In the genomic region with DNA sequence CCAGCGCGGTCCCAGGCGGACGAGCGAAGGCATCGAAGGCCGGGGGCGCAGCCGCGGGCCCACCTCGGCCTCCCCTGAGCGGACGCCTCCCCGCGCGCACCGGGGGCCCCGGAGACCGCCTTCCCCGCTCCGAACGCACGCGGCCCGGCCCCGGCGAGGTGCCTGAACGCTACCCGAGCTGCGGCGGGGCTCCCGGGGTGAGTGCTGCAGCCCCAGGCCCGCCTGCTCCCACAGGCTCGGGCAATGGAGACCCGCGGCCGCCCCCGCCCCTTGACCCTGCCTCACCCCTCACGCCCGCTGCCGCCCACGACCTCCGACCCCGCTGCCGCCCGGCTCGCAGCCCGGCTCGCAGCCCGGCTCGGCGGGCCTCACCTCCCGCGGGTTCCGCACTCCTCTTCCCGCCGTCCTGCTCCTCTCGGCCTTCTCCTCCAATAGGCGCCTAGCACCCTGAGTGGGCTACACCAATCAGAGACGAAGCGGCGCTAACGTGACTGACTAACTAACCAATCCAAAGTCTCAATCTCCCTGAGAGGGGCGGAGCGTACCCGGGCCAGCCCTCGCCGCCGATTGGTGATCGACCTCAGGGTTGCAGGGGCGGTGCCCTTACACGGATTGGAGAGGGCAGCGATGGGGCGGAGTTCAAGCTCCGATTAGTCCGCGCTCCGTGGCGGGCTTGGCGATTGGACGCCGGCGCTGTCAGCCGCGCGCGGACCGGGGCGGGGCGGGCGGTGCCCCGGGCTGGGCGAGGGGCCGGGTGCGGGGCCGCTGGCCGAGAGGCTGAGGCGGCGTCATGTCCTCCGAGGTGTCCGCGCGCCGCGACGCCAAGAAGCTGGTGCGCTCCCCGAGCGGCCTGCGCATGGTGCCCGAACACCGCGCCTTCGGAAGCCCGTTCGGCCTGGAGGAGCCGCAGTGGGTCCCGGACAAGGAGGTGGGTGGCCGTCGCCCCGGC, we compare ENCODE assay signal across 1 cellular context.
A peak's percentile ranks its signal among the peaks of the same experiment; 100 is the strongest.
TF ChIP-seq lines count a peak whose summit lies in the region.

Gene XRCC3 (minus strand): TSS at position 400 of the 949 bp plus-strand sequence. CDS start 4,364 bp downstream, outside the sequence.
Gene ZFYVE21 (plus strand): TSS at position 759 of the 949 bp plus-strand sequence. CDS start 32 bp downstream, at position 791.

TF ChIP-seq in HepG2, 621 proteins besides CTCF, POLR2A, EP300 and RAD21 (continued from another document and continues in another):
- TF ChIP-seq, protein P1, sequence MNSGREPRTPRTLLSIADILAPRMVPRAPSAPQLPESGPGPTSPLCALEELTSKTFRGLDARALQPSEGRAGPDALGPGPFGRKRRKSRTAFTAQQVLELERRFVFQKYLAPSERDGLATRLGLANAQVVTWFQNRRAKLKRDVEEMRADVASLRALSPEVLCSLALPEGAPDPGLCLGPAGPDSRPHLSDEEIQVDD (CRISPR knock-in tag; IDR thresholded peaks at IDR 0.05; ENCODE audit: borderline replicate concordance) = peak; percentile 36; the same call in 1 of the 2 replicates
- peak; percentile 51; the same call in 1 of the 2 replicates for TF ChIP-seq GMEB1 (CRISPR knock-in tag; IDR thresholded peaks at IDR 0.05; ENCODE audit: borderline replicate concordance)
- no peak for TF ChIP-seq RFX1 (IDR thresholded peaks at IDR 0.05)
- no peak for TF ChIP-seq SMAD9 (CRISPR knock-in tag; IDR thresholded peaks at IDR 0.05)
- TF ChIP-seq ZNF674 (CRISPR knock-in tag; IDR thresholded peaks at IDR 0.05; ENCODE audit: low read depth) = no peak
- TF ChIP-seq ZNF180 (CRISPR knock-in tag; IDR thresholded peaks at IDR 0.05; ENCODE audit: borderline replicate concordance, low read depth) = no peak
- 0 out of 2 replicates have a peak, but pooled peaks have one; percentile 80 for TF ChIP-seq PCBP1 (IDR thresholded peaks at IDR 0.05; ENCODE audit: borderline replicate concordance, low read depth, low read length)
- peak; percentile 19; the same call in 1 of the 2 replicates for TF ChIP-seq JUNB (CRISPR knock-in tag; IDR thresholded peaks at IDR 0.05; ENCODE audit: borderline replicate concordance)
- TF ChIP-seq ZNF382 (CRISPR knock-in tag; IDR thresholded peaks at IDR 0.05; ENCODE audit: borderline replicate concordance) = no peak
- TF ChIP-seq, protein P2, sequence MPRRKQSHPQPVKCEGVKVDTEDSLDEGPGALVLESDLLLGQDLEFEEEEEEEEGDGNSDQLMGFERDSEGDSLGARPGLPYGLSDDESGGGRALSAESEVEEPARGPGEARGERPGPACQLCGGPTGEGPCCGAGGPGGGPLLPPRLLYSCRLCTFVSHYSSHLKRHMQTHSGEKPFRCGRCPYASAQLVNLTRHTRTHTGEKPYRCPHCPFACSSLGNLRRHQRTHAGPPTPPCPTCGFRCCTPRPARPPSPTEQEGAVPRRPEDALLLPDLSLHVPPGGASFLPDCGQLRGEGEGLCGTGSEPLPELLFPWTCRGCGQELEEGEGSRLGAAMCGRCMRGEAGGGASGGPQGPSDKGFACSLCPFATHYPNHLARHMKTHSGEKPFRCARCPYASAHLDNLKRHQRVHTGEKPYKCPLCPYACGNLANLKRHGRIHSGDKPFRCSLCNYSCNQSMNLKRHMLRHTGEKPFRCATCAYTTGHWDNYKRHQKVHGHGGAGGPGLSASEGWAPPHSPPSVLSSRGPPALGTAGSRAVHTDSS (CRISPR knock-in tag; conservative IDR thresholded peaks at IDR 0.05) = 0 out of 2 replicates have a peak, but pooled peaks have one; percentile 14
- TF ChIP-seq ZNF563 (CRISPR knock-in tag; IDR thresholded peaks at IDR 0.05) = peak; percentile 76; the same call in 1 of the 2 replicates
- no peak for TF ChIP-seq ZNF747 (CRISPR knock-in tag; IDR thresholded peaks at IDR 0.05; ENCODE audit: borderline replicate concordance)
- 0 out of 2 replicates have a peak, but pooled peaks have one; percentile 18 for TF ChIP-seq MEIS1 (CRISPR knock-in tag; IDR thresholded peaks at IDR 0.05; ENCODE audit: borderline replicate concordance)
- no peak for TF ChIP-seq MAFG (CRISPR knock-in tag; IDR thresholded peaks at IDR 0.05)
- no peak for TF ChIP-seq ZNF878 (CRISPR knock-in tag; IDR thresholded peaks at IDR 0.05)
- 0 out of 2 replicates have a peak, but pooled peaks have one; percentile 64 for TF ChIP-seq ZNF33B (CRISPR knock-in tag; IDR thresholded peaks at IDR 0.05)
- no peak for TF ChIP-seq BRD4 (CRISPR knock-in tag; IDR thresholded peaks at IDR 0.05)
- no peak for TF ChIP-seq FOXA1 (IDR thresholded peaks at IDR 0.05)
- TF ChIP-seq FOXA1 (CRISPR knock-in tag; IDR thresholded peaks at IDR 0.05) = no peak
- TF ChIP-seq ZFP37 (CRISPR knock-in tag; IDR thresholded peaks at IDR 0.05; ENCODE audit: borderline replicate concordance) = no peak
- TF ChIP-seq CREB1 (IDR thresholded peaks at IDR 0.05) = peak; percentile 84
- peak; percentile 67; the same call in 1 of the 2 replicates for TF ChIP-seq CREB1 (CRISPR knock-in tag; IDR thresholded peaks at IDR 0.05)
- 0 out of 2 replicates have a peak, but pooled peaks have one; percentile 38 for TF ChIP-seq ZNF446 (CRISPR knock-in tag; IDR thresholded peaks at IDR 0.05)
- TF ChIP-seq ZNF749 (CRISPR knock-in tag; IDR thresholded peaks at IDR 0.05; ENCODE audit: borderline replicate concordance) = peak; percentile 2; the same call in 1 of the 2 replicates
- TF ChIP-seq, protein P3, sequence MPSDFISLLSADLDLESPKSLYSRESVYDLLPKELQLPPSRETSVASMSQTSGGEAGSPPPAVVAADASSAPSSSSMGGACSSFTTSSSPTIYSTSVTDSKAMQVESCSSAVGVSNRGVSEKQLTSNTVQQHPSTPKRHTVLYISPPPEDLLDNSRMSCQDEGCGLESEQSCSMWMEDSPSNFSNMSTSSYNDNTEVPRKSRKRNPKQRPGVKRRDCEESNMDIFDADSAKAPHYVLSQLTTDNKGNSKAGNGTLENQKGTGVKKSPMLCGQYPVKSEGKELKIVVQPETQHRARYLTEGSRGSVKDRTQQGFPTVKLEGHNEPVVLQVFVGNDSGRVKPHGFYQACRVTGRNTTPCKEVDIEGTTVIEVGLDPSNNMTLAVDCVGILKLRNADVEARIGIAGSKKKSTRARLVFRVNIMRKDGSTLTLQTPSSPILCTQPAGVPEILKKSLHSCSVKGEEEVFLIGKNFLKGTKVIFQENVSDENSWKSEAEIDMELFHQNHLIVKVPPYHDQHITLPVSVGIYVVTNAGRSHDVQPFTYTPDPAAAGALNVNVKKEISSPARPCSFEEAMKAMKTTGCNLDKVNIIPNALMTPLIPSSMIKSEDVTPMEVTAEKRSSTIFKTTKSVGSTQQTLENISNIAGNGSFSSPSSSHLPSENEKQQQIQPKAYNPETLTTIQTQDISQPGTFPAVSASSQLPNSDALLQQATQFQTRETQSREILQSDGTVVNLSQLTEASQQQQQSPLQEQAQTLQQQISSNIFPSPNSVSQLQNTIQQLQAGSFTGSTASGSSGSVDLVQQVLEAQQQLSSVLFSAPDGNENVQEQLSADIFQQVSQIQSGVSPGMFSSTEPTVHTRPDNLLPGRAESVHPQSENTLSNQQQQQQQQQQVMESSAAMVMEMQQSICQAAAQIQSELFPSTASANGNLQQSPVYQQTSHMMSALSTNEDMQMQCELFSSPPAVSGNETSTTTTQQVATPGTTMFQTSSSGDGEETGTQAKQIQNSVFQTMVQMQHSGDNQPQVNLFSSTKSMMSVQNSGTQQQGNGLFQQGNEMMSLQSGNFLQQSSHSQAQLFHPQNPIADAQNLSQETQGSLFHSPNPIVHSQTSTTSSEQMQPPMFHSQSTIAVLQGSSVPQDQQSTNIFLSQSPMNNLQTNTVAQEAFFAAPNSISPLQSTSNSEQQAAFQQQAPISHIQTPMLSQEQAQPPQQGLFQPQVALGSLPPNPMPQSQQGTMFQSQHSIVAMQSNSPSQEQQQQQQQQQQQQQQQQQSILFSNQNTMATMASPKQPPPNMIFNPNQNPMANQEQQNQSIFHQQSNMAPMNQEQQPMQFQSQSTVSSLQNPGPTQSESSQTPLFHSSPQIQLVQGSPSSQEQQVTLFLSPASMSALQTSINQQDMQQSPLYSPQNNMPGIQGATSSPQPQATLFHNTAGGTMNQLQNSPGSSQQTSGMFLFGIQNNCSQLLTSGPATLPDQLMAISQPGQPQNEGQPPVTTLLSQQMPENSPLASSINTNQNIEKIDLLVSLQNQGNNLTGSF (CRISPR knock-in tag; IDR thresholded peaks at IDR 0.05) = peak; percentile 49; the same call in 1 of the 2 replicates
- peak; percentile 7; the same call in 1 of the 2 replicates for TF ChIP-seq MEIS2 (CRISPR knock-in tag; IDR thresholded peaks at IDR 0.05)
- no peak for TF ChIP-seq CCAR2 (optimal IDR thresholded peaks at IDR 0.05; ENCODE audit: low read depth, low read length)
- peak; percentile 56 for TF ChIP-seq SALL1 (CRISPR knock-in tag; IDR thresholded peaks at IDR 0.05)
- TF ChIP-seq, protein P4, sequence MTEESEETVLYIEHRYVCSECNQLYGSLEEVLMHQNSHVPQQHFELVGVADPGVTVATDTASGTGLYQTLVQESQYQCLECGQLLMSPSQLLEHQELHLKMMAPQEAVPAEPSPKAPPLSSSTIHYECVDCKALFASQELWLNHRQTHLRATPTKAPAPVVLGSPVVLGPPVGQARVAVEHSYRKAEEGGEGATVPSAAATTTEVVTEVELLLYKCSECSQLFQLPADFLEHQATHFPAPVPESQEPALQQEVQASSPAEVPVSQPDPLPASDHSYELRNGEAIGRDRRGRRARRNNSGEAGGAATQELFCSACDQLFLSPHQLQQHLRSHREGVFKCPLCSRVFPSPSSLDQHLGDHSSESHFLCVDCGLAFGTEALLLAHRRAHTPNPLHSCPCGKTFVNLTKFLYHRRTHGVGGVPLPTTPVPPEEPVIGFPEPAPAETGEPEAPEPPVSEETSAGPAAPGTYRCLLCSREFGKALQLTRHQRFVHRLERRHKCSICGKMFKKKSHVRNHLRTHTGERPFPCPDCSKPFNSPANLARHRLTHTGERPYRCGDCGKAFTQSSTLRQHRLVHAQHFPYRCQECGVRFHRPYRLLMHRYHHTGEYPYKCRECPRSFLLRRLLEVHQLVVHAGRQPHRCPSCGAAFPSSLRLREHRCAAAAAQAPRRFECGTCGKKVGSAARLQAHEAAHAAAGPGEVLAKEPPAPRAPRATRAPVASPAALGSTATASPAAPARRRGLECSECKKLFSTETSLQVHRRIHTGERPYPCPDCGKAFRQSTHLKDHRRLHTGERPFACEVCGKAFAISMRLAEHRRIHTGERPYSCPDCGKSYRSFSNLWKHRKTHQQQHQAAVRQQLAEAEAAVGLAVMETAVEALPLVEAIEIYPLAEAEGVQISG (CRISPR knock-in tag; IDR thresholded peaks at IDR 0.05) = peak; percentile 64
- no peak for TF ChIP-seq ZNF44 (CRISPR knock-in tag; IDR thresholded peaks at IDR 0.05)
- no peak; the same call in 1 of the 2 replicates for TF ChIP-seq ELF3 (CRISPR knock-in tag; IDR thresholded peaks at IDR 0.05)
- no peak for TF ChIP-seq ZNF251 (CRISPR knock-in tag; IDR thresholded peaks at IDR 0.05)
- TF ChIP-seq GTF2F1 (IDR thresholded peaks at IDR 0.05; ENCODE audit: low read length) = no peak
- peak; percentile 59 for TF ChIP-seq ARNT2 (CRISPR knock-in tag; IDR thresholded peaks at IDR 0.05; ENCODE audit: low read depth)
- no peak for TF ChIP-seq ZNF670 (CRISPR knock-in tag; IDR thresholded peaks at IDR 0.05; ENCODE audit: borderline replicate concordance)
- TF ChIP-seq FOXO4 (CRISPR knock-in tag; conservative IDR thresholded peaks at IDR 0.05) = 0 out of 2 replicates have a peak, but pooled peaks have one; percentile 12
- TF ChIP-seq MAZ (IDR thresholded peaks at IDR 0.05; ENCODE audit: borderline replicate concordance, low read depth, low read length) = no peak
- peak; percentile 81 for TF ChIP-seq MAZ (CRISPR knock-in tag; IDR thresholded peaks at IDR 0.05; ENCODE audit: low read depth)
- peak; percentile 72; the same call in 1 of the 2 replicates for TF ChIP-seq SIN3A (IDR thresholded peaks at IDR 0.05; ENCODE audit: borderline replicate concordance, low read depth, low read length)
- peak; percentile 76; the same call in 1 of the 2 replicates for TF ChIP-seq NKX3-1 (CRISPR knock-in tag; IDR thresholded peaks at IDR 0.05)
- no peak for TF ChIP-seq ZNF124 (CRISPR knock-in tag; IDR thresholded peaks at IDR 0.05)
- 0 out of 2 replicates have a peak, but pooled peaks have one; percentile 26 for TF ChIP-seq HOXA9 (CRISPR knock-in tag; IDR thresholded peaks at IDR 0.05; ENCODE audit: borderline replicate concordance)
- TF ChIP-seq HBP1 (CRISPR knock-in tag; IDR thresholded peaks at IDR 0.05; ENCODE audit: low read depth) = peak; percentile 61; the same call in 1 of the 2 replicates
- peak; percentile 95 for TF ChIP-seq NFYB (CRISPR knock-in tag; IDR thresholded peaks at IDR 0.05)
- TF ChIP-seq ZNF17 (CRISPR knock-in tag; IDR thresholded peaks at IDR 0.05) = no peak
- TF ChIP-seq SRSF1 (optimal IDR thresholded peaks at IDR 0.05; ENCODE audit: low read depth, low read length) = peak; percentile 58
- peak; percentile 51; the same call in 1 of the 2 replicates for TF ChIP-seq PHF20 (CRISPR knock-in tag; IDR thresholded peaks at IDR 0.05)
- no peak for TF ChIP-seq ZNF816 (CRISPR knock-in tag; IDR thresholded peaks at IDR 0.05; ENCODE audit: borderline replicate concordance)
- TF ChIP-seq IRX3 (CRISPR knock-in tag; IDR thresholded peaks at IDR 0.05; ENCODE audit: borderline replicate concordance, low read depth) = no peak
- TF ChIP-seq NR2C2 (CRISPR knock-in tag; IDR thresholded peaks at IDR 0.05; ENCODE audit: borderline replicate concordance) = peak; percentile 93
